9 cellular contexts compared by ENCODE assay signal in genomic region chr19:1258707-1259205, GRCh38. TPM values are rescaled to one million over a fixed set of nuclear protein-coding genes. Genes with fewer than 3 reads are reported as not detected.
DNase-seq lines count a peak whose midpoint lies in the region; ATAC-seq, FAIRE-seq and TF ChIP-seq lines count a peak whose summit lies in the region.
"Had no signal": no experiment of that assay in that cellular context is flagged by ENCODE, and none has a peak within 500 bp of the region (broad histone marks: within the 10 kb centered on the region; RNA-seq: fewer than 3 reads in every experiment).

No MANE protein-coding gene starts in this region.

- CTCF ChIA-PET in A549 (lab: Yijun Ruan, JAX) (interaction anchor here (8.4 to 18.7 kb wide), 2 partner anchors 9 to 15 kb away, joined by 107 to 500 read pairs; partner anchors contain the start of genes ATP5F1D and CIRBP), GM12878 (lab: Yijun Ruan, JAX) (interaction anchor here (0.9 to 2.2 kb wide), 4 partner anchors 8 to 156 kb away, joined by 3 to 10 read pairs (median 4); partner anchors contain the start of gene CIRBP)

- no peaks in the 10 kb centered on the region for H3K27me3 ChIP-seq in HL-60 (ENCODE audit: insufficient read depth, poor library complexity, severe bottlenecking)
- no peaks in the 10 kb centered on the region for H3K27me3 ChIP-seq in GM12878 (replicated peaks in 1 of 2; ENCODE audit: control insufficient read depth in 2 of 2, insufficient read depth in 2 of 2, low read length in 1 of 2)
- H3K27me3 ChIP-seq in muscle layer of colon (ENCODE audit: control insufficient read depth in 1 of 2, insufficient read depth in 2 of 2, low read length in 2 of 2) = no peaks in the 10 kb centered on the region

- WGBS in A549 (ENCODE audit: missing lambda C conversion rate) = 9% methylated on average over 13 of the region's 15 CpGs
- WGBS in GM12878 (ENCODE audit: insufficient coverage, insufficient replicate concordance, low lambda C conversion rate, missing lambda C conversion rate) = 0% methylated on average over 14 of the region's 15 CpGs

- H3K79me2 ChIP-seq in GM12878 (ENCODE audit: control insufficient read depth, insufficient read depth, low read length) = peaks cover 48% of the 10 kb centered on the region

- TF ChIP-seq CTCF in A549 (IDR thresholded peaks at IDR 0.05) (no peak), HL-60 (IDR thresholded peaks at IDR 0.05; ENCODE audit: insufficient read depth, low read length) (no peak), GM12878 (IDR thresholded peaks at IDR 0.05 in 2 of 3, conservative IDR thresholded peaks at IDR 0.05 in 1 of 3; ENCODE audit: control insufficient read depth in 2 of 3, extremely low read depth in 1 of 3, insufficient read depth in 1 of 3, low read depth in 3 of 3, low read length in 3 of 3) (0 out of 6 replicates have a peak, but pooled peaks of 1 of the 3 experiments have one; percentile 0)

- no peaks in the 10 kb centered on the region for H3K9me3 ChIP-seq in A549
- no peaks in the 10 kb centered on the region for H3K9me3 ChIP-seq in GM12878 (replicated peaks; ENCODE audit: control insufficient read depth, insufficient read depth, low read length)
- no peaks in the 10 kb centered on the region for H3K9me3 ChIP-seq in muscle layer of colon (ENCODE audit: low read length)

- H3K4me2 ChIP-seq in A549 (peak overlapping the region; percentile 100), GM12878 (ENCODE audit: control insufficient read depth, insufficient read depth) (peak overlapping the region; percentile 98)

- H3K36me3 ChIP-seq in GM12878 (ENCODE audit: control insufficient read depth in 2 of 2, insufficient read depth in 2 of 2, low read length in 1 of 2) = peaks cover 14 to 27% of the 10 kb centered on the region in 2 experiments; a peak in 3 of 4 replicates
- H3K36me3 ChIP-seq in muscle layer of colon (ENCODE audit: insufficient read depth, low read length) = peaks cover 39% of the 10 kb centered on the region

- H3K4me1 ChIP-seq in A549 = peaks cover 82% of the 10 kb centered on the region
- peaks cover 35% of the 10 kb centered on the region for H3K4me1 ChIP-seq in GM12878 (ENCODE audit: control insufficient read depth, insufficient read depth, low read length)
- peaks cover 47% of the 10 kb centered on the region for H3K4me1 ChIP-seq in muscle layer of colon (ENCODE audit: insufficient read depth, low read length)

- TF ChIP-seq RAD21 in A549 (conservative IDR thresholded peaks at IDR 0.05 in 1 of 2, IDR thresholded peaks at IDR 0.05 in 1 of 2) = no peak
- no peak for TF ChIP-seq RAD21 in GM12878 (IDR thresholded peaks at IDR 0.05; ENCODE audit: insufficient read depth, low read depth, low read length)

- H2AFZ ChIP-seq in GM12878 (ENCODE audit: control insufficient read depth, low read depth, low read length) = no peak overlapping the region

- DNase-seq in A549 (ENCODE audit: low read depth in 1 of 2, low spot score in 1 of 2) (peak in 1 of 2 experiments; percentile 44), HL-60 (ENCODE audit: low read depth in 1 of 2, low spot score in 1 of 2) (no peak), GM12878 (ENCODE audit: low read depth, low spot score) (no peak), AG08395 (ENCODE audit: low spot score) (no peak), NCI-H1436 treated with DMSO at 0.1 percent for 48 hours (lab: John Stamatoyannopoulos, UW) (no peak), SIG-M5 (lab: John Stamatoyannopoulos, UW) (no peak)

- H3K9ac ChIP-seq in GM12878 (ENCODE audit: control insufficient read depth, insufficient read depth, low read length) (peak overlapping the region; percentile 78), muscle layer of colon (ENCODE audit: low read length) (no peak overlapping the region)

- intact Hi-C loops in GM12878 (cut with micrococcal nuclease; ENCODE audit: unreplicated experiment) = no loop called here

- peak overlapping the region; percentile 98 to 99 for H3K27ac ChIP-seq in A549
- H3K27ac ChIP-seq in HL-60 (replicated peaks) = peak overlapping the region; percentile 82
- peak overlapping the region; percentile 96 for H3K27ac ChIP-seq in GM12878 (ENCODE audit: control insufficient read depth, insufficient read depth)
- H3K27ac ChIP-seq in muscle layer of colon (ENCODE audit: low read depth, low read length) = peak overlapping the region; percentile 90

- in situ Hi-C loops in GM12878 (cut with MboI) = no loop called here

- no TSS peak for BruUV-seq in GM12878 (replicated peaks; lab: Mats Ljungman, UMichigan)

- SMC1A ChIA-PET in GM12878 (lab: Charles Lee; ENCODE audit: uncharacterized antibody, unreplicated experiment) = interaction anchor here (0.6 to 1.4 kb wide), 2 partner anchors 8 to 229 kb away, joined by 3 to 4 read pairs; no protein-coding TSS in a partner anchor

- TF ChIP-seq EP300 in A549 (IDR thresholded peaks at IDR 0.05) (no peak), GM12878 (IDR thresholded peaks at IDR 0.05; ENCODE audit: borderline replicate concordance in 1 of 2, control insufficient read depth in 1 of 2, low read depth in 2 of 2, low read length in 2 of 2) (no peak)

- RAD21 ChIA-PET in GM12878 (lab: Charles Lee; ENCODE audit: unreplicated experiment) = interaction anchor here (0.6 to 1.8 kb wide), 3 partner anchors 8 to 171 kb away, joined by 3 to 6 read pairs (median 4); no protein-coding TSS in a partner anchor

- TF ChIP-seq POLR2A in A549 (IDR thresholded peaks at IDR 0.05; ENCODE audit: low read length) (no peak), GM12878 (IDR thresholded peaks at IDR 0.05; ENCODE audit: low read depth, low read length) (no peak)

- H4K20me1 ChIP-seq in GM12878 (ENCODE audit: control insufficient read depth, insufficient read depth) = no peaks in the 10 kb centered on the region

- FAIRE-seq in A549 (lab: Jason Lieb, UNC) (no peak), GM12878 (lab: Jason Lieb, UNC) (peak; percentile 49)
- FAIRE-seq: urothelium cell line had no signal

- H3K4me3 ChIP-seq in A549 = peak overlapping the region; percentile 29
- H3K4me3 ChIP-seq in HL-60 (replicated peaks; ENCODE audit: insufficient read depth, low read length) = peak overlapping the region; percentile 16; the same call in 1 of the 2 replicates
- peak overlapping the region; percentile 68 for H3K4me3 ChIP-seq in GM12878
- H3K4me3 ChIP-seq in muscle layer of colon (ENCODE audit: low read depth in 1 of 2, low read length in 2 of 2) = no peak overlapping the region

- POLR2A ChIA-PET in A549 (lab: Yijun Ruan, JAX) = interaction anchor here (1.6 kb wide), 1 partner anchor 10 kb away, joined by 25 read pairs; the partner anchor contains the start of gene CIRBP
- POLR2A ChIA-PET in GM12878 (lab: Charles Lee) = interaction anchor here (0.6 to 2.4 kb wide), 7 partner anchors 8 to 478 kb away, joined by 3 to 12 read pairs (median 5); partner anchors contain the start of gene CIRBP

- ATAC-seq in A549 = no peak
- no peak; the same call in 1 of the 3 replicates for ATAC-seq in GM12878
- ATAC-seq in GM19467 (IDR thresholded peaks at IDR 0.05; ENCODE audit: unreplicated experiment) = no peak

RNA-seq across cellular contexts. Expression of gene MIDN, which starts 10.4 kb away (rescaled TPM):
- polyA plus RNA-seq in A549 (2011; rRNA removed) (9.1 and 11.8 TPM in 2 replicates), A549 (2017; fragmentation: RNase III; extraction: RNeasy Plus Mini Kit Qiagen cat#74134 plus additional on column Dnase treatment) (27.7 to 33.4 TPM (median 31.4 TPM) in 3 replicates), GM12878 (2011; rRNA removed) (7.6 and 12.2 TPM in 2 replicates), GM12878 (2014; fragmentation: Illumina TruSeq; extraction: Trizol) (4.2 and 7.9 TPM in 2 replicates), GM12878 (2014; fragmentation: Nextera tagmentation; extraction: Ambion mirVana) (under 1 TPM; 0.38 to 0.63 TPM), GM12878 (2014; rRNA removed) (30.9 and 33.7 TPM in 2 replicates), GM12878 (2016; fragmentation: Nextera tagmentation; extraction: Ambion mirVana) (1 to 10 TPM; 2.3 TPM)
- polyA plus RNA-seq in A549 (2012; cell fraction: cytosol; rRNA removed) = 17.7 and 27.8 TPM in 2 replicates
- 45.7 and 73.9 TPM in 2 replicates for polyA plus RNA-seq in A549 (2012; cell fraction: nucleus; rRNA removed)
- 23.7 and 25.2 TPM in 2 replicates for polyA minus RNA-seq in A549 (2011; rRNA and poly(A)+ RNA removed)
- total RNA-seq in GM12878 (2013; cell fraction: nucleolus; rRNA removed) = 69.3 and 73.1 TPM in 2 replicates
- total RNA-seq in GM12878 (2014; rRNA removed) (6.1 and 8.4 TPM in 2 replicates), GM12878 (2014; rRNA removed; fragmentation: Illumina TruSeq; extraction: Trizol) (6.5 and 7.0 TPM in 2 replicates), GM12878 (2021) (51.5 and 52.3 TPM in 2 replicates)
- 6.0 TPM for polyA plus RNA-seq in GM12878 (2011; ENCODE audit: low read depth)
- 24.2 and 29.5 TPM in 2 replicates for polyA plus RNA-seq in GM12878 (2011; cell fraction: cytosol; rRNA removed)
- polyA plus RNA-seq in GM12878 (2011; cell fraction: nucleus; rRNA removed) = 102 and 129 TPM in 2 replicates
- polyA plus RNA-seq in GM12878 (2012) = 26.6 and 35.6 TPM in 2 replicates
- 2.3 and 11.8 TPM in 2 replicates for polyA minus RNA-seq in GM12878 (2011; rRNA and poly(A)+ RNA removed)
- 21.7 and 23.8 TPM in 2 replicates for polyA minus RNA-seq in GM12878 (2011; cell fraction: cytosol; rRNA and poly(A)+ RNA removed)
- polyA minus RNA-seq in GM12878 (2011; cell fraction: nucleus; rRNA and poly(A)+ RNA removed) = 29.9 and 46.6 TPM in 2 replicates

RNA-seq across cellular contexts. Expression of gene CIRBP, which starts 10.4 kb away (rescaled TPM):
- polyA plus RNA-seq in A549 (2011; rRNA removed) (92.4 and 151 TPM in 2 replicates), A549 (2017; fragmentation: RNase III; extraction: RNeasy Plus Mini Kit Qiagen cat#74134 plus additional on column Dnase treatment) (178 to 201 TPM (median 189 TPM) in 3 replicates), GM12878 (2011; rRNA removed) (153 and 253 TPM in 2 replicates), GM12878 (2014; fragmentation: Illumina TruSeq; extraction: Trizol) (152 and 313 TPM in 2 replicates), GM12878 (2014; fragmentation: Nextera tagmentation; extraction: Ambion mirVana) (10 to 100 TPM; 27.6 to 52.4 TPM), GM12878 (2014; rRNA removed) (335 and 370 TPM in 2 replicates), GM12878 (2016; fragmentation: Nextera tagmentation; extraction: Ambion mirVana) (100 to 1,000 TPM; 162 to 166 TPM)
- 111 and 147 TPM in 2 replicates for polyA plus RNA-seq in A549 (2012; cell fraction: cytosol; rRNA removed)
- polyA plus RNA-seq in A549 (2012; cell fraction: nucleus; rRNA removed) = 246 and 410 TPM in 2 replicates
- polyA minus RNA-seq in A549 (2011; rRNA and poly(A)+ RNA removed) = 38.3 and 44.0 TPM in 2 replicates
- total RNA-seq in GM12878 (2013; cell fraction: nucleolus; rRNA removed) = 275 and 320 TPM in 2 replicates
- total RNA-seq in GM12878 (2014; rRNA removed) (216 and 225 TPM in 2 replicates), GM12878 (2014; rRNA removed; fragmentation: Illumina TruSeq; extraction: Trizol) (228 and 243 TPM in 2 replicates), GM12878 (2021) (264 and 284 TPM in 2 replicates)
- 115 TPM for polyA plus RNA-seq in GM12878 (2011; ENCODE audit: low read depth)
- polyA plus RNA-seq in GM12878 (2011; cell fraction: cytosol; rRNA removed) = 253 and 279 TPM in 2 replicates
- 892 and 1,145 TPM in 2 replicates for polyA plus RNA-seq in GM12878 (2011; cell fraction: nucleus; rRNA removed)
- 254 and 374 TPM in 2 replicates for polyA plus RNA-seq in GM12878 (2012)
- polyA minus RNA-seq in GM12878 (2011; rRNA and poly(A)+ RNA removed) = 50.8 and 65.0 TPM in 2 replicates
- polyA minus RNA-seq in GM12878 (2011; cell fraction: cytosol; rRNA and poly(A)+ RNA removed) = 44.4 and 56.1 TPM in 2 replicates
- 81.2 and 108 TPM in 2 replicates for polyA minus RNA-seq in GM12878 (2011; cell fraction: nucleus; rRNA and poly(A)+ RNA removed)

RNA-seq across cellular contexts. Expression of gene FAM174C, which starts 16.6 kb away (rescaled TPM):
- polyA plus RNA-seq in A549 (2011; rRNA removed) (22.7 and 24.8 TPM in 2 replicates), A549 (2017; fragmentation: RNase III; extraction: RNeasy Plus Mini Kit Qiagen cat#74134 plus additional on column Dnase treatment) (35.6 to 37.6 TPM (median 37.1 TPM) in 3 replicates), GM12878 (2011; rRNA removed) (14.8 and 29.6 TPM in 2 replicates), GM12878 (2014; fragmentation: Illumina TruSeq; extraction: Trizol) (1.1 and 8.1 TPM in 2 replicates), GM12878 (2014; fragmentation: Nextera tagmentation; extraction: Ambion mirVana) (1 to 10 TPM in 1 of 2 experiments, under 1 TPM in 1; 0.89 to 6.9 TPM), GM12878 (2014; rRNA removed) (94.6 and 104 TPM in 2 replicates), GM12878 (2016; fragmentation: Nextera tagmentation; extraction: Ambion mirVana) (10 to 100 TPM; 72.0 to 79.9 TPM)
- polyA plus RNA-seq in A549 (2012; cell fraction: cytosol; rRNA removed) = 96.5 and 113 TPM in 2 replicates
- 61.6 and 78.1 TPM in 2 replicates for polyA plus RNA-seq in A549 (2012; cell fraction: nucleus; rRNA removed)
- polyA minus RNA-seq in A549 (2011; rRNA and poly(A)+ RNA removed) = 5.3 and 6.7 TPM in 2 replicates
- total RNA-seq in GM12878 (2013; cell fraction: nucleolus; rRNA removed) = 15.3 and 16.8 TPM in 2 replicates
- total RNA-seq in GM12878 (2014; rRNA removed) (52.8 and 57.6 TPM in 2 replicates), GM12878 (2014; rRNA removed; fragmentation: Illumina TruSeq; extraction: Trizol) (15.4 and 18.8 TPM in 2 replicates), GM12878 (2021) (71.8 and 73.0 TPM in 2 replicates)
- polyA plus RNA-seq in GM12878 (2011; ENCODE audit: low read depth) = 13.7 TPM
- polyA plus RNA-seq in GM12878 (2011; cell fraction: cytosol; rRNA removed) = 85.8 and 125 TPM in 2 replicates
- 64.1 and 89.0 TPM in 2 replicates for polyA plus RNA-seq in GM12878 (2011; cell fraction: nucleus; rRNA removed)
- 61.2 and 63.0 TPM in 2 replicates for polyA plus RNA-seq in GM12878 (2012)
- 10.3 and 34.2 TPM in 2 replicates for polyA minus RNA-seq in GM12878 (2011; rRNA and poly(A)+ RNA removed)
- 20.5 and 25.9 TPM in 2 replicates for polyA minus RNA-seq in GM12878 (2011; cell fraction: cytosol; rRNA and poly(A)+ RNA removed)
- polyA minus RNA-seq in GM12878 (2011; cell fraction: nucleus; rRNA and poly(A)+ RNA removed) = 11.1 and 20.1 TPM in 2 replicates

RNA-seq across cellular contexts. Expression of gene ATP5F1D, which starts 17.2 kb away (rescaled TPM):
- polyA plus RNA-seq in A549 (2011; rRNA removed) (18.5 and 28.7 TPM in 2 replicates), A549 (2017; fragmentation: RNase III; extraction: RNeasy Plus Mini Kit Qiagen cat#74134 plus additional on column Dnase treatment) (96.9 to 101 TPM (median 99.7 TPM) in 3 replicates), GM12878 (2011; rRNA removed) (18.5 and 46.6 TPM in 2 replicates), GM12878 (2014; fragmentation: Illumina TruSeq; extraction: Trizol) (1.4 and 12.8 TPM in 2 replicates), GM12878 (2014; fragmentation: Nextera tagmentation; extraction: Ambion mirVana) (10 to 100 TPM in 1 of 2 experiments, 1 to 10 TPM in 1; 7.2 to 45.0 TPM), GM12878 (2014; rRNA removed) (179 and 216 TPM in 2 replicates), GM12878 (2016; fragmentation: Nextera tagmentation; extraction: Ambion mirVana) (100 to 1,000 TPM; 355 to 357 TPM)
- 158 and 210 TPM in 2 replicates for polyA plus RNA-seq in A549 (2012; cell fraction: cytosol; rRNA removed)
- polyA plus RNA-seq in A549 (2012; cell fraction: nucleus; rRNA removed) = 114 and 225 TPM in 2 replicates
- polyA minus RNA-seq in A549 (2011; rRNA and poly(A)+ RNA removed) = 12.4 and 18.2 TPM in 2 replicates
- 14.2 and 16.6 TPM in 2 replicates for total RNA-seq in GM12878 (2013; cell fraction: nucleolus; rRNA removed)
- total RNA-seq in GM12878 (2014; rRNA removed) (45.8 and 52.5 TPM in 2 replicates), GM12878 (2014; rRNA removed; fragmentation: Illumina TruSeq; extraction: Trizol) (18.9 and 23.6 TPM in 2 replicates), GM12878 (2021) (304 and 305 TPM in 2 replicates)
- polyA plus RNA-seq in GM12878 (2011; ENCODE audit: low read depth) = 34.8 TPM
- 109 and 189 TPM in 2 replicates for polyA plus RNA-seq in GM12878 (2011; cell fraction: cytosol; rRNA removed)
- polyA plus RNA-seq in GM12878 (2011; cell fraction: nucleus; rRNA removed) = 95.0 and 142 TPM in 2 replicates
- polyA plus RNA-seq in GM12878 (2012) = 163 and 185 TPM in 2 replicates
- 38.4 and 79.7 TPM in 2 replicates for polyA minus RNA-seq in GM12878 (2011; rRNA and poly(A)+ RNA removed)
- polyA minus RNA-seq in GM12878 (2011; cell fraction: cytosol; rRNA and poly(A)+ RNA removed) = 73.8 and 96.8 TPM in 2 replicates
- polyA minus RNA-seq in GM12878 (2011; cell fraction: nucleus; rRNA and poly(A)+ RNA removed) = 21.4 and 39.0 TPM in 2 replicates

RNA-seq across cellular contexts. Expression of gene CBARP, which starts 21.0 kb away (rescaled TPM):
- polyA plus RNA-seq in A549 (2011; rRNA removed) = 0.19 and 0.30 TPM in 2 replicates
- 1.3 and 2.3 TPM in 2 replicates for polyA plus RNA-seq in A549 (2012; cell fraction: cytosol; rRNA removed)
- 4.5 and 8.2 TPM in 2 replicates for polyA plus RNA-seq in A549 (2012; cell fraction: nucleus; rRNA removed)
- polyA plus RNA-seq in A549 (2017; fragmentation: RNase III; extraction: RNeasy Plus Mini Kit Qiagen cat#74134 plus additional on column Dnase treatment) = 1.7 to 2.0 TPM (median 1.9 TPM) in 3 replicates
- 0.21 and 0.24 TPM in 2 replicates for polyA minus RNA-seq in A549 (2011; rRNA and poly(A)+ RNA removed)
- 1.2 and 1.3 TPM in 2 replicates for total RNA-seq in GM12878 (2013; cell fraction: nucleolus; rRNA removed)
- total RNA-seq in GM12878 (2014; rRNA removed) = 0.44 and 0.51 TPM in 2 replicates
- 0.05 and 0.09 TPM in 2 replicates for total RNA-seq in GM12878 (2014; rRNA removed; fragmentation: Illumina TruSeq; extraction: Trizol)
- total RNA-seq in GM12878 (2021) = 0.59 and 0.61 TPM in 2 replicates
- 0.12 TPM for polyA plus RNA-seq in GM12878 (2011; ENCODE audit: low read depth)
- polyA plus RNA-seq in GM12878 (2011; rRNA removed) = 0.03 and 0.04 TPM in 2 replicates
- 0.09 and 0.28 TPM in 2 replicates for polyA plus RNA-seq in GM12878 (2011; cell fraction: cytosol; rRNA removed)
- polyA plus RNA-seq in GM12878 (2011; cell fraction: nucleus; rRNA removed) = 2.0 and 2.3 TPM in 2 replicates
- polyA plus RNA-seq in GM12878 (2012) = 1.2 and 1.9 TPM in 2 replicates
- 0.04 TPM in 1 of 2 replicates, not detected in the other for polyA plus RNA-seq in GM12878 (2014; fragmentation: Illumina TruSeq; extraction: Trizol)
- polyA plus RNA-seq in GM12878 (2014; fragmentation: Nextera tagmentation; extraction: Ambion mirVana) = not detected
- polyA plus RNA-seq in GM12878 (2014; rRNA removed) = 0.55 and 0.93 TPM in 2 replicates
- polyA plus RNA-seq in GM12878 (2016; fragmentation: Nextera tagmentation; extraction: Ambion mirVana) = under 1 TPM in 1 of 2 experiments, not detected in 1; 0.18 TPM
- polyA minus RNA-seq in GM12878 (2011; rRNA and poly(A)+ RNA removed) = not detected in 2 replicates
- polyA minus RNA-seq in GM12878 (2011; cell fraction: cytosol; rRNA and poly(A)+ RNA removed) = 0.83 TPM in 1 of 2 replicates, not detected in the other
- polyA minus RNA-seq in GM12878 (2011; cell fraction: nucleus; rRNA and poly(A)+ RNA removed) = 0.19 TPM in 1 of 2 replicates, not detected in the other

Comparison
In these comparisons a context has a peak if more than half of its experiments do, and no peak if none do; other contexts are left out.
1. H3K4me3 ChIP-seq: peak in A549 (single experiment), HL-60 (single experiment) and GM12878 (single experiment); none in muscle layer of colon (0 of 2).
2. Peak in every context shown above with its lines, with median percentiles within 50 percentile points of each other: H3K27ac ChIP-seq.